ENCODE assay signal across 8 cellular contexts in the genomic region with DNA sequence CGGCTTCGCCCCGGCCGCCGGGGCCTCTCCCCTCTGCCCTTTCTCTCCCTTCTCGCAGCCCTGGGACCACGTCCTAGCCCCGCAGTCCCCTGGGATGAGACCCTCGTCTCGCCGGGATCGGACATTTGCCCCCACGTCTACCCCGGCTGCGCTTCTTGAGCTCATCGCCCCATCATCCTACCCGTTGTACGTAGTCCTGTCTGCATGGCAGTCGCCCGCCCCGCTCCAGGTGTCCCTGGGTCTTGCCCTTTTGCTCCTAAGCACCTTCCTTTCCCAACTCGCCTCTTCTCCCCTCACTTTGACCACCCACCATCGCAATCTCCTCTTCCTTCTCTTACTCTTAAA. TPM values are rescaled to one million over a fixed set of nuclear protein-coding genes. Genes with fewer than 3 reads are reported as not detected.
DNase-seq lines count a peak whose midpoint lies in the region; ATAC-seq and TF ChIP-seq lines count a peak whose summit lies in the region.

No MANE protein-coding gene starts in this region.

- peak overlapping the region; percentile 85 for H3K4me3 ChIP-seq in BJ (ENCODE audit: low read depth, low read length)
- peak overlapping the region; percentile 63 for H3K4me3 ChIP-seq in HFF-Myc (replicated peaks; ENCODE audit: low read depth, low read length)
- H3K4me3 ChIP-seq in foreskin fibroblast (ENCODE audit: low read depth in 1 of 2, low read length in 2 of 2) = peak overlapping the region; percentile 83 to 94

- CTCF ChIA-PET in BJ (lab: Yijun Ruan, JAX) = interaction anchor here (1.2 to 1.7 kb wide), 3 partner anchors 21 to 77 kb away, joined by 3 to 9 read pairs (median 4); no protein-coding TSS in a partner anchor

- TF ChIP-seq CTCF in BJ (IDR thresholded peaks at IDR 0.05; ENCODE audit: insufficient read depth, low read depth, low read length) (no peak), HFF-Myc (IDR thresholded peaks at IDR 0.05; ENCODE audit: low read depth, low read length, missing control alignments) (no peak), foreskin fibroblast (IDR thresholded peaks at IDR 0.05; ENCODE audit: low read depth, low read length) (no peak)

- no peaks in the 10 kb centered on the region for H3K27me3 ChIP-seq in BJ (ENCODE audit: control insufficient read depth, insufficient read depth, low read length)

- ATAC-seq in GM21529 (IDR thresholded peaks at IDR 0.05; ENCODE audit: unreplicated experiment) (no peak), GM19328 (IDR thresholded peaks at IDR 0.05; ENCODE audit: unreplicated experiment) (no peak)

- H3K36me3 ChIP-seq in BJ (ENCODE audit: control insufficient read depth, insufficient read depth, low read length) = no peaks in the 10 kb centered on the region

- DNase-seq in BJ (ENCODE audit: low read depth) = no peak
- DNase-seq in HFF-Myc (ENCODE audit: extremely low read depth, low read depth) = no peak
- peak; percentile 5 for DNase-seq in activated CD4-positive, alpha-beta T cell treated with anti-CD3 and anti-CD28 coated beads, Interleukin-2, amount 50 U/mL, for 1 hour
- peak in 1 of 2 donors; percentile 30 for DNase-seq in foreskin fibroblast
- DNase-seq in pons (ENCODE audit: low spot score) = peak; percentile 17
- DNase-seq in superior temporal gyrus (ENCODE audit: extremely low spot score) = no peak

- POLR2A ChIA-PET in BJ (lab: Charles Lee) = interaction anchor here (0.6 kb wide), 1 partner anchor 458 kb away, joined by 7 read pairs; no protein-coding TSS in a partner anchor

RNA-seq across cellular contexts. Expression of gene TPST1, which starts 0.6 kb away (rescaled TPM):
- polyA plus RNA-seq in BJ (2011; rRNA removed) = 34.9 and 38.9 TPM in 2 replicates
- 31.6 and 41.5 TPM in 2 replicates for polyA minus RNA-seq in BJ (2011; rRNA and poly(A)+ RNA removed)

Comparison
In these comparisons a context has a peak if more than half of its experiments do, and no peak if none do; other contexts are left out.
1. DNase-seq: peak in activated CD4-positive, alpha-beta T cell treated with anti-CD3 and anti-CD28 coated beads, Interleukin-2, amount 50 U/mL, for 1 hour (single experiment) and pons (single experiment); none in BJ (single experiment), HFF-Myc (single experiment) and superior temporal gyrus (single experiment).
2. Peak in every context shown above with its lines, with median percentiles within 50 percentile points of each other: H3K4me3 ChIP-seq.